ENCODE assay signal across 15 cellular contexts in genomic region chr20:49985157-49985556, GRCh38. TPM values are rescaled to one million over a fixed set of nuclear protein-coding genes. Genes with fewer than 3 reads are reported as not detected.
DNase-seq lines count a peak whose midpoint lies in the region; ATAC-seq, FAIRE-seq and TF ChIP-seq lines count a peak whose summit lies in the region.
"Had no signal": no experiment of that assay in that cellular context is flagged by ENCODE, and none has a peak within 500 bp of the region (broad histone marks: within the 10 kb centered on the region; RNA-seq: fewer than 3 reads in every experiment).

No MANE protein-coding gene starts in this region.

- H3K4me1 ChIP-seq in BE2C (peaks cover 13% of the 10 kb centered on the region), SJCRH30 (peaks cover 74% of the 10 kb centered on the region), rectal smooth muscle tissue (ENCODE audit: control insufficient read depth, insufficient read depth, low read length) (peaks cover 16% of the 10 kb centered on the region)
- H3K4me1 ChIP-seq in effector memory CD4-positive, alpha-beta T cell (ENCODE audit: control insufficient read depth, insufficient read depth, low read length, poor library complexity, severe bottlenecking) = peaks cover 13% of the 10 kb centered on the region

- H3K27ac ChIP-seq in SJCRH30 = peak overlapping the region; percentile 76
- H3K27ac ChIP-seq in rectal smooth muscle tissue (ENCODE audit: low read depth, low read length) = no peak overlapping the region
- no peak overlapping the region for H3K27ac ChIP-seq in effector memory CD4-positive, alpha-beta T cell (ENCODE audit: insufficient read depth, low read length, poor library complexity, severe bottlenecking)
- H3K27ac ChIP-seq: body of pancreas had no signal

- no peak for ATAC-seq in GM21825 (IDR thresholded peaks at IDR 0.05; ENCODE audit: unreplicated experiment)
- ATAC-seq: body of pancreas, left cardiac atrium had no signal

- no peak overlapping the region for H3K9ac ChIP-seq in rectal smooth muscle tissue (ENCODE audit: low read length)

- H3K9me3 ChIP-seq in BE2C = 0 out of 2 replicates have a peak, but pooled peaks cover 4% of the 10 kb centered on the region
- no peaks in the 10 kb centered on the region for H3K9me3 ChIP-seq in SJCRH30 (replicated peaks)
- no peaks in the 10 kb centered on the region for H3K9me3 ChIP-seq in effector memory CD4-positive, alpha-beta T cell (ENCODE audit: control insufficient read depth, low read length)
- H3K9me3 ChIP-seq: body of pancreas had no signal

- H3K4me3 ChIP-seq in BE2C (ENCODE audit: low read depth, low read length) = peak overlapping the region; percentile 93
- H3K4me3 ChIP-seq in SJCRH30 = peak overlapping the region; percentile 99
- H3K4me3 ChIP-seq in fibroblast of villous mesenchyme (ENCODE audit: low read depth, low read length) = peak overlapping the region; percentile 86
- peak overlapping the region; percentile 78 for H3K4me3 ChIP-seq in rectal smooth muscle tissue (ENCODE audit: low read length)
- H3K4me3 ChIP-seq in effector memory CD4-positive, alpha-beta T cell (ENCODE audit: insufficient read depth, low read depth, low read length, poor library complexity, severe bottlenecking) = no peak overlapping the region
- H3K4me3 ChIP-seq: body of pancreas had no signal

- no peak for FAIRE-seq in GM19239 (lab: Jason Lieb, UNC)
- FAIRE-seq: urothelium cell line had no signal

- no peaks in the 10 kb centered on the region for H3K27me3 ChIP-seq in BE2C
- H3K27me3 ChIP-seq in SJCRH30 = no peaks in the 10 kb centered on the region
- no peaks in the 10 kb centered on the region for H3K27me3 ChIP-seq in rectal smooth muscle tissue (ENCODE audit: control insufficient read depth, insufficient read depth, low read length)
- no peaks in the 10 kb centered on the region for H3K27me3 ChIP-seq in effector memory CD4-positive, alpha-beta T cell (replicated peaks; ENCODE audit: control insufficient read depth, insufficient read depth, low read length, poor library complexity, severe bottlenecking)
- H3K27me3 ChIP-seq: body of pancreas had no signal

- H3K36me3 ChIP-seq in BE2C (peaks cover 39% of the 10 kb centered on the region), SJCRH30 (peaks cover 57% of the 10 kb centered on the region), rectal smooth muscle tissue (ENCODE audit: control insufficient read depth, insufficient read depth, low read length) (no peaks in the 10 kb centered on the region)
- no peaks in the 10 kb centered on the region for H3K36me3 ChIP-seq in effector memory CD4-positive, alpha-beta T cell (ENCODE audit: control insufficient read depth, insufficient read depth, low read length)

- no peak for DNase-seq in BE2C
- DNase-seq in SJCRH30 = no peak
- DNase-seq in fibroblast of villous mesenchyme (ENCODE audit: low read depth) = no peak
- DNase-seq in GM19239 (ENCODE audit: insufficient read length, low spot score) = no peak
- DNase-seq in effector memory CD4-positive, alpha-beta T cell = no peak
- DNase-seq in NCI-H774 (lab: John Stamatoyannopoulos, UW) = no peak
- DNase-seq: activated CD4-positive, CD25-positive, alpha-beta regulatory T cell treated with anti-CD3 and anti-CD28 coated beads, Interleukin-2, amount 50 U/mL, for 72 hours; activated T-cell treated with anti-CD3 and anti-CD28 coated beads, Interleukin-2, amount 50 U/mL, for 24 hours; body of pancreas; left cardiac atrium; NCI-H1048; NCI-H510A had no signal

- TF ChIP-seq CTCF in BE2C (IDR thresholded peaks at IDR 0.05; ENCODE audit: low read depth, low read length) = no peak
- TF ChIP-seq CTCF in fibroblast of villous mesenchyme (IDR thresholded peaks at IDR 0.05; ENCODE audit: insufficient read depth, low read depth, low read length) = no peak

RNA-seq across cellular contexts. Expression of gene SNAI1, which starts 2.4 kb away (rescaled TPM):
- polyA plus RNA-seq in BE2C (2012; ENCODE audit: insufficient read depth, insufficient read length, low read depth) = 9.1 TPM
- total RNA-seq in SJCRH30 (2014; rRNA removed; shearing (Covaris generic)) = 29.7 and 30.7 TPM in 2 replicates
- total RNA-seq in fibroblast of villous mesenchyme = 1.3 TPM in 2 replicates

RNA-seq across cellular contexts. Expression of gene RNF114, which starts 49.0 kb away (rescaled TPM):
- polyA plus RNA-seq in BE2C (2012; ENCODE audit: insufficient read depth, insufficient read length, low read depth) = 192 TPM
- 107 and 108 TPM in 2 replicates for total RNA-seq in SJCRH30 (2014; rRNA removed; shearing (Covaris generic))
- 44.1 and 57.0 TPM in 2 replicates for total RNA-seq in fibroblast of villous mesenchyme

Comparison
In these comparisons a context has a peak if more than half of its experiments do, and no peak if none do; other contexts are left out.
1. RNA of gene SNAI1, which starts 2.4 kb away (total RNA-seq): 29.7 to 30.7 TPM in SJCRH30; 1.3 TPM in fibroblast of villous mesenchyme; every median in the first group is over 10 times any median in the second.